Comparison of ENCODE assay signal across 13 cellular contexts in the genomic region with DNA sequence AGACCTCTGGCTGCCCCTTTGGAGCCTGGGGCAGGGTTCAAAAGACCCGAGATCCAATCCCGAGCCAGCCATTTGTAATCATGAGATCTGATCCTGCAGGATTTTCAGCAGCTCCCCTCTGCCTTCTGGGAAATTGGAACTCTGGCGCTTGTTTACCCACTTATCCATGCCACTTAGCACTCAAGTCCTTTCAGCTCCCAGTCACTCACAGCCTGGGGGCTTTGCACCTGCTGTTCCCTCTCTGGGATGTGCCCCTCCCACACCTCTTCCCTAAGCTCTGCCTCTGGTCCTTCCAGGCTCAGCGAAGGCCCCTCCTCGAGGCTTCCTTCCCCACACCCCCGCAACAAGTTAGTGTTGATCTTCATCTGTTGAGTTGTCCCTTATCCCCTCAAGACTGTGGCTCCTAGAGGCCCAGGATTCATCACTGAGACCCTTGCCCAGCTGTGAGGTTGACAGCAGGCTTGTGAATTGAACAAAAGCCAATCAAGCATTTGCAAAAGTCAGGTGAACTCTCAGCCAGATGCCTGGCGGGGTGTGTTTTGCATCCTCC.
DNase-seq lines count a peak whose midpoint lies in the region; TF ChIP-seq lines count a peak whose summit lies in the region.
"Had no signal": no experiment of that assay in that cellular context is flagged by ENCODE, and none has a peak within 500 bp of the region (broad histone marks: within the 10 kb centered on the region; RNA-seq: fewer than 3 reads in every experiment).

No MANE protein-coding gene starts in this region.

- TF ChIP-seq CTCF in SK-N-SH (IDR thresholded peaks at IDR 0.05) (no peak), adrenal gland (IDR thresholded peaks at IDR 0.05) (no peak)

- H3K4me1 ChIP-seq in SJCRH30 (peaks cover 9% of the 10 kb centered on the region), SK-N-SH (ENCODE audit: control insufficient read depth in 1 of 2, insufficient read depth in 2 of 2, low read depth in 1 of 2, low read length in 1 of 2) (peaks cover 0 to 34% of the 10 kb centered on the region in 2 experiments; a peak in 1 of 4 replicates), adrenal gland (replicated peaks in 1 of 2) (peaks cover 0 to 5% of the 10 kb centered on the region in 2 donors)
- H3K4me1 ChIP-seq: Caco-2 had no signal

- no peaks in the 10 kb centered on the region for H3K9me2 ChIP-seq in SK-N-SH

- H3K4me3 ChIP-seq in SJCRH30, result no peak overlapping the region
- no peak overlapping the region for H3K4me3 ChIP-seq in SK-N-SH (ENCODE audit: low read depth in 2 of 2, low read length in 1 of 2)
- no peak overlapping the region for H3K4me3 ChIP-seq in adrenal gland

- 41% methylated on average over 7 of the region's 7 CpGs for WGBS in SK-N-SH (ENCODE audit: low lambda C conversion rate)
- 73 to 81% (median 76%) methylated on average over 6 to 7 of the region's 7 CpGs for WGBS in adrenal gland, 4 donors

- no peak for TF ChIP-seq POLR2A in adrenal gland (IDR thresholded peaks at IDR 0.05)

- no peak overlapping the region for H3K4me2 ChIP-seq in SK-N-SH

- intact Hi-C loops in adrenal gland (cut with DNase I), result no loop called here

- H3K27me3 ChIP-seq in SJCRH30 (peaks cover 5% of the 10 kb centered on the region), SK-N-SH (ENCODE audit: insufficient read depth) (peaks cover 7% of the 10 kb centered on the region; the same call in 1 of the 2 replicates), adrenal gland (no peaks in the 10 kb centered on the region)

- H3K27ac ChIP-seq in SJCRH30 (no peak overlapping the region), SK-N-SH (ENCODE audit: low read depth in 2 of 2, low read length in 1 of 2) (peak overlapping the region in 1 of 2 experiments; percentile 54; a peak in 1 of 4 replicates), adrenal gland (no peak overlapping the region)

- H4K20me1 ChIP-seq in SK-N-SH (ENCODE audit: insufficient read depth), result no peaks in the 10 kb centered on the region

- TF ChIP-seq RAD21 in SK-N-SH (IDR thresholded peaks at IDR 0.05; ENCODE audit: low read length), result no peak

- TF ChIP-seq EP300 in SK-N-SH (IDR thresholded peaks at IDR 0.05; ENCODE audit: borderline replicate concordance in 1 of 2, low read depth in 1 of 2, low read length in 1 of 2), result no peak

- no peaks in the 10 kb centered on the region for H3F3A ChIP-seq in SK-N-SH (replicated peaks; ENCODE audit: insufficient read depth)

- no peak overlapping the region for H3K9ac ChIP-seq in SK-N-SH

- no peak overlapping the region for H2AFZ ChIP-seq in SK-N-SH (ENCODE audit: low read depth)

- DNase-seq in COLO668 (lab: John Stamatoyannopoulos, UW; ENCODE audit: unreplicated experiment), result peak; percentile 90
- DNase-seq in NCI-H1417 (lab: John Stamatoyannopoulos, UW), result peak; percentile 96 to 99 (median 99)
- peak; percentile 55 for DNase-seq in NCI-H2227 (lab: John Stamatoyannopoulos, UW; ENCODE audit: unreplicated experiment)
- peak; percentile 43 to 62 for DNase-seq in SJCRH30
- DNase-seq in COLO829 (ENCODE audit: low spot score), result no peak
- no peak for DNase-seq in SK-N-SH
- no peak for DNase-seq in adrenal gland
- DNase-seq in KG1 (lab: John Stamatoyannopoulos, UW), result no peak
- DNase-seq: ACHN; activated CD4-positive, alpha-beta memory T cell treated with anti-CD3 and anti-CD28 coated beads, Interleukin-2, amount 10 ng/mL, durations not matched to agents 7 days and 5 days; activated naive CD8-positive, alpha-beta T cell treated with anti-CD3 and anti-CD28 coated beads, Interleukin-2, amount 10 ng/mL, durations not matched to agents 7 days and 5 days; activated T-cell treated with anti-CD3 and anti-CD28 coated beads, Interleukin-2, amount 50 U/mL, for 72 hours; Caco-2 had no signal

- CTCF ChIA-PET in SK-N-SH (lab: Yijun Ruan, JAX), result interaction anchor here (0.9 to 1.8 kb wide), 6 partner anchors 10 to 372 kb away, joined by 3 to 9 read pairs (median 4); no protein-coding TSS in a partner anchor

- no peaks in the 10 kb centered on the region for H3K9me3 ChIP-seq in SJCRH30 (replicated peaks)
- H3K9me3 ChIP-seq in SK-N-SH, result no peaks in the 10 kb centered on the region
- no peaks in the 10 kb centered on the region for H3K9me3 ChIP-seq in adrenal gland (replicated peaks in 1 of 3)
- H3K9me3 ChIP-seq: Caco-2 had no signal

- H3K36me3 ChIP-seq in SJCRH30 (no peaks in the 10 kb centered on the region), SK-N-SH (replicated peaks in 1 of 2; ENCODE audit: control insufficient read depth in 1 of 2, insufficient read depth in 2 of 2, low read length in 1 of 2) (no peaks in the 10 kb centered on the region), adrenal gland (replicated peaks in 1 of 2) (no peaks in the 10 kb centered on the region)

- POLR2A ChIA-PET in SK-N-SH (lab: Yijun Ruan, JAX), result no interaction called here

- no peaks in the 10 kb centered on the region for H3K79me2 ChIP-seq in SK-N-SH (ENCODE audit: insufficient read depth)

TF ChIP-seq in SK-N-SH, 30 proteins besides CTCF, POLR2A, EP300 and RAD21:
- TF ChIP-seq PBX3 (IDR thresholded peaks at IDR 0.05) (no peak), SIN3A (IDR thresholded peaks at IDR 0.05; ENCODE audit: borderline replicate concordance, low read depth, low read length) (no peak), ELF1 (IDR thresholded peaks at IDR 0.05) (no peak), RFX5 (IDR thresholded peaks at IDR 0.05; ENCODE audit: low read length) (no peak), ZBTB33 (IDR thresholded peaks at IDR 0.05; ENCODE audit: borderline replicate concordance, low read depth) (no peak), YY1 (IDR thresholded peaks at IDR 0.05; ENCODE audit: low read depth) (no peak), TCF12 (IDR thresholded peaks at IDR 0.05) (no peak), POLR2AphosphoS5 (IDR thresholded peaks at IDR 0.05; ENCODE audit: low read depth, low read length) (no peak), TAF1 (IDR thresholded peaks at IDR 0.05; ENCODE audit: borderline replicate concordance, low read depth, low read length) (no peak), SMC3 (IDR thresholded peaks at IDR 0.05; ENCODE audit: low read depth, low read length) (no peak), NFIC (IDR thresholded peaks at IDR 0.05; ENCODE audit: borderline replicate concordance) (no peak), CHD2 (IDR thresholded peaks at IDR 0.05; ENCODE audit: low read length, partially characterized antibody) (no peak), FOSL2 (IDR thresholded peaks at IDR 0.05; ENCODE audit: borderline replicate concordance, low read depth) (no peak), FOXJ3 (CRISPR knock-in tag; IDR thresholded peaks at IDR 0.05) (no peak), JUND (IDR thresholded peaks at IDR 0.05) (no peak), IRF3 (IDR thresholded peaks at IDR 0.05; ENCODE audit: low read depth, low read length) (no peak), FOXM1 (IDR thresholded peaks at IDR 0.05; ENCODE audit: low read depth) (no peak), EZH2phosphoT487 (IDR thresholded peaks at IDR 0.05; ENCODE audit: borderline replicate concordance, low read depth) (no peak), TEAD4 (IDR thresholded peaks at IDR 0.05; ENCODE audit: borderline replicate concordance, insufficient read depth) (no peak)

Comparison
In these comparisons a context has a peak if more than half of its experiments do, and no peak if none do; other contexts are left out.
1. DNase-seq: peak in COLO668 (single experiment), NCI-H1417 (3 of 3), NCI-H2227 (single experiment) and SJCRH30 (2 of 2); none in COLO829 (single experiment), SK-N-SH (single experiment), adrenal gland (0 of 7) and KG1 (single experiment).